Comparison of ENCODE assay signal across 8 cellular contexts in the genomic region with DNA sequence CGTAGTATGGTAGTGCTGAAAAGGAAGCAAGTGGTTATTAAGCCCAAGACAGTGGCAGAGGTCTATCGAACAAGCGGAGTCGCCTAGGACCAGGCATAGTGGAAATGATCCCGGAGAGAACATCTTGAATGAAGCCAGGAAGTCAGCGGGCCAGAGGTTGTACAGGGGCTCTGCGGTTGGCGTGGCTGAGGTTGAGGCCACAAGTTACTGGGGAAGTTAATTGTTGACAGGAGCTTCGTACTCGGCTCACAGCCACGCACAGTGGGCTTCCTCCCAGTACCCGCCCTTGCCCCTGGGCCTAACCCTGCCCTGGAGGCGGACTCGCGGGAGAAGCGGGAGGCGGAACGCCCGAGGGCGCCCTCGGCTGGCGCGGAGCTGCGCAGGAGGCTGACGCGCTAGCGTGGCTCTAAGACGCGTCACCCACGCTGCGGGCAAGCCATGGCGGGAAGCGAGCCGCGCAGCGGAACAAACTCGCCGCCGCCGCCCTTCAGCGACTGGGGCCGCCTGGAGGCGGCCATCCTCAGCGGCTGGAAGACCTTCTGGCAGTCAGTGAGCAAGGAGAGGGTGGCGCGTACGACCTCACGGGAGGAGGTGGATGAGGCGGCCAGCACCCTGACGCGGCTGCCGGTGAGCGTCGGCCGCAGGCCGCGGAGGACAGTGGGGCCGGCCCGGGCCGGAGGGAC. TPM values are rescaled to one million over a fixed set of nuclear protein-coding genes. Genes with fewer than 3 reads are reported as not detected.
DNase-seq lines count a peak whose midpoint lies in the region; ATAC-seq and TF ChIP-seq lines count a peak whose summit lies in the region.

A gene with protein sequence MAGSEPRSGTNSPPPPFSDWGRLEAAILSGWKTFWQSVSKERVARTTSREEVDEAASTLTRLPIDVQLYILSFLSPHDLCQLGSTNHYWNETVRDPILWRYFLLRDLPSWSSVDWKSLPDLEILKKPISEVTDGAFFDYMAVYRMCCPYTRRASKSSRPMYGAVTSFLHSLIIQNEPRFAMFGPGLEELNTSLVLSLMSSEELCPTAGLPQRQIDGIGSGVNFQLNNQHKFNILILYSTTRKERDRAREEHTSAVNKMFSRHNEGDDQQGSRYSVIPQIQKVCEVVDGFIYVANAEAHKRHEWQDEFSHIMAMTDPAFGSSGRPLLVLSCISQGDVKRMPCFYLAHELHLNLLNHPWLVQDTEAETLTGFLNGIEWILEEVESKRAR (plus strand): TSS at position 410 of the 683 bp plus-strand sequence. CDS start 29 bp downstream, at position 439.

- TF ChIP-seq CTCF in BJ (IDR thresholded peaks at IDR 0.05; ENCODE audit: insufficient read depth, low read depth, low read length) (peak; percentile 65), colonic mucosa (IDR thresholded peaks at IDR 0.05) (peak; percentile 32)

- H3K4me1 ChIP-seq in colonic mucosa = no peaks in the 10 kb centered on the region

- H3K9ac ChIP-seq in colonic mucosa (ENCODE audit: low read depth in 2 of 2, low read length in 2 of 2) = peak within 1 kb of the TSS; percentile 87 to 89

- intact Hi-C loops in colonic mucosa (cut with DNase I) = loop anchor here (5.0 kb wide), 2 partner anchors 53 to 68 kb away; partner anchors contain the start of gene OXCT1

- H3K36me3 ChIP-seq in BJ (ENCODE audit: control insufficient read depth, insufficient read depth, low read length) = no peaks in the 10 kb centered on the region
- H3K36me3 ChIP-seq in colonic mucosa = no peaks in the 10 kb centered on the region

- peak; percentile 37 for DNase-seq in BJ (ENCODE audit: low read depth)
- peak; percentile 61 for DNase-seq in GM19238 (ENCODE audit: insufficient read length, low spot score)
- peak; percentile 21 for DNase-seq in NCI-H524 treated with DMSO at 0.1 percent for 48 hours (lab: John Stamatoyannopoulos, UW)
- peak; percentile 92 for DNase-seq in activated CD4-positive, alpha-beta T cell treated with anti-CD3 and anti-CD28 coated beads for 48 hours
- peak; percentile 86 for DNase-seq in colonic mucosa
- DNase-seq in left lobe of liver (ENCODE audit: low spot score) = peak; percentile 96
- peak; percentile 82 to 87 for DNase-seq in stimulated activated CD4-positive, alpha-beta T cell treated with anti-CD3 and anti-CD28 coated beads, Interleukin-2, amount 100 ng/mL, for 48 hours

- POLR2A ChIA-PET in BJ (lab: Charles Lee) = interaction anchor here (1.0 kb wide), 1 partner anchor 17 kb away, joined by 3 read pairs; no protein-coding TSS in a partner anchor

- H3K27me3 ChIP-seq in BJ (ENCODE audit: control insufficient read depth, insufficient read depth, low read length) = no peaks in the 10 kb centered on the region
- no peaks in the 10 kb centered on the region for H3K27me3 ChIP-seq in colonic mucosa

- CTCF ChIA-PET in BJ (lab: Yijun Ruan, JAX) = interaction anchor here (1.2 to 1.6 kb wide), 2 partner anchors 9 to 21 kb away, joined by 3 read pairs; partner anchors contain the start of gene RIMOC1

- peak; percentile 97 for ATAC-seq in HG03439 (IDR thresholded peaks at IDR 0.05; ENCODE audit: unreplicated experiment)
- peak; percentile 98 for ATAC-seq in left lobe of liver

- peak within 1 kb of the TSS; percentile 66 for H3K4me3 ChIP-seq in BJ (ENCODE audit: low read depth, low read length)
- peak within 1 kb of the TSS; percentile 66 for H3K4me3 ChIP-seq in colonic mucosa

- H3K27ac ChIP-seq in colonic mucosa = peak within 1 kb of the TSS; percentile 88

- H3K9me3 ChIP-seq in colonic mucosa = no peaks in the 10 kb centered on the region

RNA-seq across cellular contexts. Expression of the gene that starts here (rescaled TPM):
- 3.9 and 9.3 TPM in 2 replicates for polyA plus RNA-seq in BJ (2011; rRNA removed)
- 2.5 and 2.7 TPM in 2 replicates for polyA minus RNA-seq in BJ (2011; rRNA and poly(A)+ RNA removed)
- 1 to 10 TPM; 7.6 to 8.6 TPM for total RNA-seq in colonic mucosa
- 5.6 TPM for total RNA-seq in left lobe of liver

Comparison
In these comparisons a context has a peak if more than half of its experiments do, and no peak if none do; other contexts are left out.
1. Peak in every context shown above with its lines: DNase-seq, ATAC-seq, H3K4me3 ChIP-seq and H3K27ac ChIP-seq.
2. DNase-seq: peak in every context shown above with its lines; median percentile 96 in left lobe of liver; 92 in activated CD4-positive, alpha-beta T cell treated with anti-CD3 and anti-CD28 coated beads for 48 hours; 86 in colonic mucosa; 84 in stimulated activated CD4-positive, alpha-beta T cell treated with anti-CD3 and anti-CD28 coated beads, Interleukin-2, amount 100 ng/mL, for 48 hours; 61 in GM19238; 37 in BJ; 21 in NCI-H524 treated with DMSO at 0.1 percent for 48 hours.